16 cellular contexts compared by ENCODE assay signal in the genomic region with DNA sequence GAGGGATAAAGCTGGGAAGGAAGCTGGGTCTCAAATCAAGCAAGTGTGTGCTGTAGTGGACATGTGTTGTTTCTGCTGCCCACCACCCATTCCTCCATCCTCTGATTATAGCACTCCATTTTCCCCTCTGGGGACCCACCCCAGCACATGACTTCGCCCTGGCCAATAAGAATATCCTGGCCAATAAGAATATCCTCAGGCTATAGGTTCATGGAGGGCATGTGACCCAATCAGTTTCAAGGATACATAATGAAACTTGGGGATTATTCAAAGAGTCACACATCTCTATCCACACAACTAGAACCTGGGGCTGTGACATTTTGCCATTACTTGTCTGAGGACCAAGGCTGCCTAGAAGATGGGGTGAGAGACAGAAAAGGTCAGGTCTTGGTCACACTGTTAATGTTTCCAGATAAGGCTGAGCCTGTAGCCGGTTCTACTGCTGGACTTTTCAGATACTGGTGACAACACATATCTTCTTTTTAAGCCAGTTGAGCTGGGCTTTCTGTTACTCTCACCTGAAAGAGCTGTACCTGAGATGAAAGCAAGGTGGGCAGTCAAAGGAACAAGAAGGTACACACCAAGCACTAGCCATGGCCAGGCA. TPM values are rescaled to one million over a fixed set of nuclear protein-coding genes. Genes with fewer than 3 reads are reported as not detected.
DNase-seq lines count a peak whose midpoint lies in the region; ATAC-seq, FAIRE-seq and TF ChIP-seq lines count a peak whose summit lies in the region.
"Had no signal": no experiment of that assay in that cellular context is flagged by ENCODE, and none has a peak within 500 bp of the region (broad histone marks: within the 10 kb centered on the region; RNA-seq: fewer than 3 reads in every experiment).

No MANE protein-coding gene starts in this region.

- H3K4me1 ChIP-seq in Karpas-422 (ENCODE audit: low read length) (peaks cover 46% of the 10 kb centered on the region), GM12878 (ENCODE audit: control insufficient read depth, insufficient read depth, low read length) (peaks cover 33% of the 10 kb centered on the region)

- CTCF ChIA-PET in GM12878 (lab: Yijun Ruan, JAX), result interaction anchor here (1.2 to 14.6 kb wide), 14 partner anchors 8 to 224 kb away, joined by 3 to 371 read pairs (median 19); a partner anchor contains a TSS

- no peaks in the 10 kb centered on the region for H3K27me3 Mint-ChIP-seq in activated CD4-positive, alpha-beta T cell treated with anti-CD3 and anti-CD28 coated beads, Interleukin-2, amount 10 ng/mL, durations not matched to agents 24 days and 14 days
- peaks cover 4% of the 10 kb centered on the region for H3K27me3 Mint-ChIP-seq in nephron (ENCODE audit: low read depth)

- peaks cover 59% of the 10 kb centered on the region for H3K4me1 Mint-ChIP-seq in activated CD4-positive, alpha-beta T cell treated with anti-CD3 and anti-CD28 coated beads, Interleukin-2, amount 10 ng/mL, durations not matched to agents 24 days and 14 days
- peaks cover 67% of the 10 kb centered on the region for H3K4me1 Mint-ChIP-seq in nephron

- H3K27ac ChIP-seq in Karpas-422 (ENCODE audit: low read length) (no peak overlapping the region), GM12878 (ENCODE audit: control insufficient read depth, insufficient read depth) (no peak overlapping the region)

- SMC1A ChIA-PET in GM12878 (lab: Charles Lee; ENCODE audit: uncharacterized antibody, unreplicated experiment), result interaction anchor here (1.4 to 8.9 kb wide), 10 partner anchors 8 to 150 kb away, joined by 3 to 158 read pairs (median 26); a partner anchor contains a TSS

- DNase-seq in activated CD4-positive, alpha-beta T cell treated with anti-CD3 and anti-CD28 coated beads, Interleukin-2, amount 10 ng/mL, durations not matched to agents 24 days and 14 days, result no peak
- DNase-seq in activated CD4-positive, alpha-beta T cell treated with anti-CD3 and anti-CD28 coated beads, Interleukin-2, amount 50 U/mL, for 48 hours, result no peak
- DNase-seq in Karpas-422, result peak; percentile 49
- no peak for DNase-seq in GM12878 (ENCODE audit: low read depth, low spot score)
- DNase-seq in NCI-H748 treated with DMSO at 0.1 percent for 48 hours (lab: John Stamatoyannopoulos, UW), result no peak
- DNase-seq in nucleus accumbens (lab: John Stamatoyannopoulos, UW), result no peak
- DNase-seq: ACHN; activated CD8-positive, alpha-beta memory T cell treated with anti-CD3 and anti-CD28 coated beads, Interleukin-2, amount 50 U/mL, for 48 hours; aorta; H9; mesenchymal stem cell; NCI-H187; small intestine; substantia nigra had no signal

- H3K27me3 ChIP-seq in Karpas-422 (ENCODE audit: low read length), result no peaks in the 10 kb centered on the region
- no peaks in the 10 kb centered on the region for H3K27me3 ChIP-seq in GM12878 (replicated peaks in 1 of 2; ENCODE audit: control insufficient read depth in 2 of 2, insufficient read depth in 2 of 2, low read length in 1 of 2)

- ATAC-seq in GM12878, result peak; percentile 4; the same call in 2 of the 3 replicates
- no peak for ATAC-seq in HG03095 (IDR thresholded peaks at IDR 0.05; ENCODE audit: unreplicated experiment)

- no peak overlapping the region for H3K4me3 Mint-ChIP-seq in activated CD4-positive, alpha-beta T cell treated with anti-CD3 and anti-CD28 coated beads, Interleukin-2, amount 10 ng/mL, durations not matched to agents 24 days and 14 days
- H3K4me3 Mint-ChIP-seq in nephron, result peak overlapping the region in 1 of 3 experiments; percentile 42
- H3K4me3 Mint-ChIP-seq: H9 had no signal

- H3K9me2 ChIP-seq in Karpas-422 (replicated peaks; ENCODE audit: insufficient read depth, low read length), result no peaks in the 10 kb centered on the region

- H3K9me3 Mint-ChIP-seq in activated CD4-positive, alpha-beta T cell treated with anti-CD3 and anti-CD28 coated beads, Interleukin-2, amount 10 ng/mL, durations not matched to agents 24 days and 14 days, result no peaks in the 10 kb centered on the region
- no peaks in the 10 kb centered on the region for H3K9me3 Mint-ChIP-seq in nephron
- H3K9me3 Mint-ChIP-seq: H9 had no signal

- TF ChIP-seq RAD21 in GM12878 (IDR thresholded peaks at IDR 0.05; ENCODE audit: insufficient read depth, low read depth, low read length), result no peak

- H3K9me3 ChIP-seq in Karpas-422 (ENCODE audit: low read length), result no peaks in the 10 kb centered on the region
- no peaks in the 10 kb centered on the region for H3K9me3 ChIP-seq in GM12878 (replicated peaks; ENCODE audit: control insufficient read depth, insufficient read depth, low read length)

- H3K79me2 ChIP-seq in Karpas-422 (ENCODE audit: low read length) (no peaks in the 10 kb centered on the region), GM12878 (ENCODE audit: control insufficient read depth, insufficient read depth, low read length) (peaks cover 2% of the 10 kb centered on the region; the same call in 1 of the 2 replicates)

- no peak overlapping the region for H2AFZ ChIP-seq in Karpas-422 (ENCODE audit: low read length)
- no peak overlapping the region for H2AFZ ChIP-seq in GM12878 (ENCODE audit: control insufficient read depth, low read depth, low read length)

- BruUV-seq in GM12878 (replicated peaks; lab: Mats Ljungman, UMichigan), result no TSS peak

- H3K4me2 ChIP-seq in Karpas-422 (ENCODE audit: low read depth, low read length, poor library complexity, severe bottlenecking) (no peak overlapping the region), GM12878 (ENCODE audit: control insufficient read depth, insufficient read depth) (no peak overlapping the region)

- H3K9ac ChIP-seq in Karpas-422 (ENCODE audit: low read length) (no peak overlapping the region), GM12878 (ENCODE audit: control insufficient read depth, insufficient read depth, low read length) (no peak overlapping the region)

- intact Hi-C loops in activated CD4-positive, alpha-beta T cell treated with anti-CD3 and anti-CD28 coated beads, Interleukin-2, amount 10 ng/mL, durations not matched to agents 24 days and 14 days (cut with micrococcal nuclease), result loop anchor here (10.0 kb wide), 1 partner anchor 422 kb away; a partner anchor contains a TSS
- intact Hi-C loops in GM12878 (cut with micrococcal nuclease; ENCODE audit: unreplicated experiment), result loop anchor here (10.0 kb wide), 1 partner anchor 218 kb away; no protein-coding TSS in a partner anchor

- peaks cover 5% of the 10 kb centered on the region for H3K36me3 Mint-ChIP-seq in activated CD4-positive, alpha-beta T cell treated with anti-CD3 and anti-CD28 coated beads, Interleukin-2, amount 10 ng/mL, durations not matched to agents 24 days and 14 days (ENCODE audit: low read depth)
- no peaks in the 10 kb centered on the region for H3K36me3 Mint-ChIP-seq in nephron (ENCODE audit: low read depth)

- no peaks in the 10 kb centered on the region for H4K20me1 ChIP-seq in Karpas-422 (ENCODE audit: insufficient read depth, low read depth, low read length)
- H4K20me1 ChIP-seq in GM12878 (ENCODE audit: control insufficient read depth, insufficient read depth), result no peaks in the 10 kb centered on the region

- H3K4me3 ChIP-seq in Karpas-422 (ENCODE audit: low read length), result no peak overlapping the region
- H3K4me3 ChIP-seq in GM12878, result no peak overlapping the region

- WGBS in GM12878 (ENCODE audit: insufficient coverage, insufficient replicate concordance, low lambda C conversion rate, missing lambda C conversion rate), result 95% methylated on average over 2 of the region's 2 CpGs

- H3K27ac Mint-ChIP-seq in activated CD4-positive, alpha-beta T cell treated with anti-CD3 and anti-CD28 coated beads, Interleukin-2, amount 10 ng/mL, durations not matched to agents 24 days and 14 days, result peak overlapping the region; percentile 79
- peak overlapping the region in 2 of 3 experiments; percentile 22 to 46 for H3K27ac Mint-ChIP-seq in nephron

- RAD21 ChIA-PET in GM12878 (lab: Charles Lee; ENCODE audit: unreplicated experiment), result interaction anchor here (0.9 to 8.6 kb wide), 9 partner anchors 22 to 390 kb away, joined by 4 to 207 read pairs (median 8); a partner anchor contains a TSS

- no peak for FAIRE-seq in GM12878 (lab: Jason Lieb, UNC)
- FAIRE-seq: small intestine had no signal

- no peak for TF ChIP-seq CTCF in GM12878 (IDR thresholded peaks at IDR 0.05 in 2 of 3, conservative IDR thresholded peaks at IDR 0.05 in 1 of 3; ENCODE audit: control insufficient read depth in 2 of 3, extremely low read depth in 1 of 3, insufficient read depth in 1 of 3, low read depth in 3 of 3, low read length in 3 of 3)
- TF ChIP-seq CTCF in nephron (IDR thresholded peaks at IDR 0.05; ENCODE audit: unreplicated experiment in 3 of 3), result no peak

- in situ Hi-C loops in GM12878 (cut with MboI), result no loop called here

- H3K36me3 ChIP-seq in Karpas-422 (ENCODE audit: insufficient read depth, low read length) (no peaks in the 10 kb centered on the region), GM12878 (ENCODE audit: control insufficient read depth in 2 of 2, insufficient read depth in 2 of 2, low read length in 1 of 2) (no peaks in the 10 kb centered on the region; a peak in 2 of 4 replicates)

- POLR2A ChIA-PET in GM12878 (lab: Charles Lee), result interaction anchor here (0.6 to 4.7 kb wide), 7 partner anchors 9 to 569 kb away, joined by 3 to 54 read pairs (median 4); a partner anchor contains a TSS

- no peak for TF ChIP-seq EP300 in GM12878 (IDR thresholded peaks at IDR 0.05; ENCODE audit: borderline replicate concordance in 1 of 2, control insufficient read depth in 1 of 2, low read depth in 2 of 2, low read length in 2 of 2)

- no peak for TF ChIP-seq POLR2A in GM12878 (IDR thresholded peaks at IDR 0.05; ENCODE audit: low read depth, low read length)

RNA-seq across cellular contexts. Expression of a gene that starts 33.7 kb away (rescaled TPM):
- 36.6 and 37.9 TPM in 2 replicates for total RNA-seq in activated CD4-positive, alpha-beta T cell treated with anti-CD3 and anti-CD28 coated beads, Interleukin-2, amount 10 ng/mL, durations not matched to agents 24 days and 14 days
- total RNA-seq in Karpas-422 (2014; rRNA removed; shearing (Covaris generic); ENCODE audit: low replicate concordance), result 16.4 and 54.6 TPM in 2 replicates
- total RNA-seq in GM12878 (2013; cell fraction: nucleolus; rRNA removed), result 128 and 136 TPM in 2 replicates
- total RNA-seq in GM12878 (2014; rRNA removed) (42.8 and 43.5 TPM in 2 replicates), GM12878 (2014; rRNA removed; fragmentation: Illumina TruSeq; extraction: Trizol) (21.5 and 24.4 TPM in 2 replicates), GM12878 (2021) (60.9 and 66.0 TPM in 2 replicates)
- 33.0 TPM for polyA plus RNA-seq in GM12878 (2011; ENCODE audit: low read depth)
- polyA plus RNA-seq in GM12878 (2011; rRNA removed) (4.6 and 9.8 TPM in 2 replicates), GM12878 (2014; fragmentation: Illumina TruSeq; extraction: Trizol) (23.0 and 31.3 TPM in 2 replicates), GM12878 (2014; fragmentation: Nextera tagmentation; extraction: Ambion mirVana) (1 to 10 TPM; 2.9 to 3.9 TPM), GM12878 (2014; rRNA removed) (31.2 and 42.9 TPM in 2 replicates), GM12878 (2016; fragmentation: Nextera tagmentation; extraction: Ambion mirVana) (10 to 100 TPM; 23.2 to 24.6 TPM)
- 10.8 and 17.4 TPM in 2 replicates for polyA plus RNA-seq in GM12878 (2011; cell fraction: cytosol; rRNA removed)
- polyA plus RNA-seq in GM12878 (2011; cell fraction: nucleus; rRNA removed), result 55.4 and 69.1 TPM in 2 replicates
- polyA plus RNA-seq in GM12878 (2012), result 41.6 and 45.2 TPM in 2 replicates
- 22.6 and 34.3 TPM in 2 replicates for polyA minus RNA-seq in GM12878 (2011; rRNA and poly(A)+ RNA removed)
- polyA minus RNA-seq in GM12878 (2011; cell fraction: cytosol; rRNA and poly(A)+ RNA removed), result 11.6 and 18.6 TPM in 2 replicates
- 38.1 and 52.6 TPM in 2 replicates for polyA minus RNA-seq in GM12878 (2011; cell fraction: nucleus; rRNA and poly(A)+ RNA removed)
